Comparison of ENCODE assay signal across 1 cellular context in the genomic region with DNA sequence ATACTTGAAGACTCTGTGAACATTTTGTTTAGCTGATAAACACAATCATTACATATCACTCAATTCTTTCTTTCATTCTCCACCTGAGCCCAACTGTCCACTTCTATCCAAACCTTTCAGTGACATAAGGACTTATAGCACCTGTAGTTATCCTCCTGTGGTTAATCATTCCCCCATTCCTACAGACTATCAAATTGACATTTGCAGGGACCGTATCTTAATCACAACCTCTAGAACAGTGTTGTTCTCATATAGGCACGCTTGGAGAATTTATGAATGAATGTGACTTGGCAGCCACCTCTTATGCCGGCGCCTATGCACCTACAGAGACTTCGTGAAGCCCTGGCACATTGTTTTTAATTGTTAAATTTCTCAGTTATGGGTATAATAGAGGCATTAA.
TF ChIP-seq lines count a peak whose summit lies in the region.

No MANE protein-coding gene starts in this region.

TF ChIP-seq in GM12878, 131 proteins besides CTCF, POLR2A, EP300 and RAD21:
- TF ChIP-seq, protein P1, sequence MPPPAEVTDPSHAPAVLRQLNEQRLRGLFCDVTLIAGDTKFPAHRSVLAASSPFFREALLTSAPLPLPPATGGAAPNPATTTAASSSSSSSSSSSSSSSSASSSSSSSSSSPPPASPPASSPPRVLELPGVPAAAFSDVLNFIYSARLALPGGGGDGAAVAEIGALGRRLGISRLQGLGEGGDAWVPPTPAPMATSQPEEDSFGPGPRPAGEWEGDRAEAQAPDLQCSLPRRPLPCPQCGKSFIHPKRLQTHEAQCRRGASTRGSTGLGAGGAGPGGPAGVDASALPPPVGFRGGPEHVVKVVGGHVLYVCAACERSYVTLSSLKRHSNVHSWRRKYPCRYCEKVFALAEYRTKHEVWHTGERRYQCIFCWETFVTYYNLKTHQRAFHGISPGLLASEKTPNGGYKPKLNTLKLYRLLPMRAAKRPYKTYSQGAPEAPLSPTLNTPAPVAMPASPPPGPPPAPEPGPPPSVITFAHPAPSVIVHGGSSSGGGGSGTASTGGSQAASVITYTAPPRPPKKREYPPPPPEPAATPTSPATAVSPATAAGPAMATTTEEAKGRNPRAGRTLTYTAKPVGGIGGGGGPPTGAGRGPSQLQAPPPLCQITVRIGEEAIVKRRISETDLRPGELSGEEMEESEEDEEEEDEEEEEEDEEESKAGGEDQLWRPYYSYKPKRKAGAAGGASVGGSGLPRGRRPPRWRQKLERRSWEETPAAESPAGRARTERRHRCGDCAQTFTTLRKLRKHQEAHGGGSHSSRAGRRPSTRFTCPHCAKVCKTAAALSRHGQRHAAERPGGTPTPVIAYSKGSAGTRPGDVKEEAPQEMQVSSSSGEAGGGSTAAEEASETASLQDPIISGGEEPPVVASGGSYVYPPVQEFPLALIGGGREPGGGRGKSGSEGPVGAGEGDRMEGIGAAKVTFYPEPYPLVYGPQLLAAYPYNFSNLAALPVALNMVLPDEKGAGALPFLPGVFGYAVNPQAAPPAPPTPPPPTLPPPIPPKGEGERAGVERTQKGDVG (CRISPR knock-in tag; IDR thresholded peaks at IDR 0.05): no peak
- TF ChIP-seq POLR2AphosphoS2 (IDR thresholded peaks at IDR 0.05; ENCODE audit: low read depth, low read length) (no peak), FOXK2 (IDR thresholded peaks at IDR 0.05) (no peak), RUNX3 (IDR thresholded peaks at IDR 0.05; ENCODE audit: low read length) (no peak), NBN (IDR thresholded peaks at IDR 0.05) (no peak), GABPA (IDR thresholded peaks at IDR 0.05; ENCODE audit: low read depth) (no peak), EED (IDR thresholded peaks at IDR 0.05; ENCODE audit: low read depth) (no peak), ZNF217 (IDR thresholded peaks at IDR 0.05) (no peak), ZNF24 (IDR thresholded peaks at IDR 0.05) (no peak), HCFC1 (IDR thresholded peaks at IDR 0.05; ENCODE audit: low read length) (no peak), HDAC2 (IDR thresholded peaks at IDR 0.05) (no peak), ZSCAN29 (IDR thresholded peaks at IDR 0.05) (no peak), SRF (IDR thresholded peaks at IDR 0.05; ENCODE audit: low read depth in 2 of 2, low read length in 2 of 2) (no peak), LARP7 (IDR thresholded peaks at IDR 0.05) (no peak)
- TF ChIP-seq, protein P2, sequence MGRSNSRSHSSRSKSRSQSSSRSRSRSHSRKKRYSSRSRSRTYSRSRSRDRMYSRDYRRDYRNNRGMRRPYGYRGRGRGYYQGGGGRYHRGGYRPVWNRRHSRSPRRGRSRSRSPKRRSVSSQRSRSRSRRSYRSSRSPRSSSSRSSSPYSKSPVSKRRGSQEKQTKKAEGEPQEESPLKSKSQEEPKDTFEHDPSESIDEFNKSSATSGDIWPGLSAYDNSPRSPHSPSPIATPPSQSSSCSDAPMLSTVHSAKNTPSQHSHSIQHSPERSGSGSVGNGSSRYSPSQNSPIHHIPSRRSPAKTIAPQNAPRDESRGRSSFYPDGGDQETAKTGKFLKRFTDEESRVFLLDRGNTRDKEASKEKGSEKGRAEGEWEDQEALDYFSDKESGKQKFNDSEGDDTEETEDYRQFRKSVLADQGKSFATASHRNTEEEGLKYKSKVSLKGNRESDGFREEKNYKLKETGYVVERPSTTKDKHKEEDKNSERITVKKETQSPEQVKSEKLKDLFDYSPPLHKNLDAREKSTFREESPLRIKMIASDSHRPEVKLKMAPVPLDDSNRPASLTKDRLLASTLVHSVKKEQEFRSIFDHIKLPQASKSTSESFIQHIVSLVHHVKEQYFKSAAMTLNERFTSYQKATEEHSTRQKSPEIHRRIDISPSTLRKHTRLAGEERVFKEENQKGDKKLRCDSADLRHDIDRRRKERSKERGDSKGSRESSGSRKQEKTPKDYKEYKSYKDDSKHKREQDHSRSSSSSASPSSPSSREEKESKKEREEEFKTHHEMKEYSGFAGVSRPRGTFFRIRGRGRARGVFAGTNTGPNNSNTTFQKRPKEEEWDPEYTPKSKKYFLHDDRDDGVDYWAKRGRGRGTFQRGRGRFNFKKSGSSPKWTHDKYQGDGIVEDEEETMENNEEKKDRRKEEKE (IDR thresholded peaks at IDR 0.05): no peak
- TF ChIP-seq, protein P3, sequence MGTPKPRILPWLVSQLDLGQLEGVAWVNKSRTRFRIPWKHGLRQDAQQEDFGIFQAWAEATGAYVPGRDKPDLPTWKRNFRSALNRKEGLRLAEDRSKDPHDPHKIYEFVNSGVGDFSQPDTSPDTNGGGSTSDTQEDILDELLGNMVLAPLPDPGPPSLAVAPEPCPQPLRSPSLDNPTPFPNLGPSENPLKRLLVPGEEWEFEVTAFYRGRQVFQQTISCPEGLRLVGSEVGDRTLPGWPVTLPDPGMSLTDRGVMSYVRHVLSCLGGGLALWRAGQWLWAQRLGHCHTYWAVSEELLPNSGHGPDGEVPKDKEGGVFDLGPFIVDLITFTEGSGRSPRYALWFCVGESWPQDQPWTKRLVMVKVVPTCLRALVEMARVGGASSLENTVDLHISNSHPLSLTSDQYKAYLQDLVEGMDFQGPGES (IDR thresholded peaks at IDR 0.05): no peak
- TF ChIP-seq, protein P4, sequence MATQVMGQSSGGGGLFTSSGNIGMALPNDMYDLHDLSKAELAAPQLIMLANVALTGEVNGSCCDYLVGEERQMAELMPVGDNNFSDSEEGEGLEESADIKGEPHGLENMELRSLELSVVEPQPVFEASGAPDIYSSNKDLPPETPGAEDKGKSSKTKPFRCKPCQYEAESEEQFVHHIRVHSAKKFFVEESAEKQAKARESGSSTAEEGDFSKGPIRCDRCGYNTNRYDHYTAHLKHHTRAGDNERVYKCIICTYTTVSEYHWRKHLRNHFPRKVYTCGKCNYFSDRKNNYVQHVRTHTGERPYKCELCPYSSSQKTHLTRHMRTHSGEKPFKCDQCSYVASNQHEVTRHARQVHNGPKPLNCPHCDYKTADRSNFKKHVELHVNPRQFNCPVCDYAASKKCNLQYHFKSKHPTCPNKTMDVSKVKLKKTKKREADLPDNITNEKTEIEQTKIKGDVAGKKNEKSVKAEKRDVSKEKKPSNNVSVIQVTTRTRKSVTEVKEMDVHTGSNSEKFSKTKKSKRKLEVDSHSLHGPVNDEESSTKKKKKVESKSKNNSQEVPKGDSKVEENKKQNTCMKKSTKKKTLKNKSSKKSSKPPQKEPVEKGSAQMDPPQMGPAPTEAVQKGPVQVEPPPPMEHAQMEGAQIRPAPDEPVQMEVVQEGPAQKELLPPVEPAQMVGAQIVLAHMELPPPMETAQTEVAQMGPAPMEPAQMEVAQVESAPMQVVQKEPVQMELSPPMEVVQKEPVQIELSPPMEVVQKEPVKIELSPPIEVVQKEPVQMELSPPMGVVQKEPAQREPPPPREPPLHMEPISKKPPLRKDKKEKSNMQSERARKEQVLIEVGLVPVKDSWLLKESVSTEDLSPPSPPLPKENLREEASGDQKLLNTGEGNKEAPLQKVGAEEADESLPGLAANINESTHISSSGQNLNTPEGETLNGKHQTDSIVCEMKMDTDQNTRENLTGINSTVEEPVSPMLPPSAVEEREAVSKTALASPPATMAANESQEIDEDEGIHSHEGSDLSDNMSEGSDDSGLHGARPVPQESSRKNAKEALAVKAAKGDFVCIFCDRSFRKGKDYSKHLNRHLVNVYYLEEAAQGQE (IDR thresholded peaks at IDR 0.05; ENCODE audit: low read depth, low read length): no peak
TF ChIP-seq in GM12878: peak in this region for 0.
